Comparison of ENCODE assay signal across 1 cellular context in the genomic region with DNA sequence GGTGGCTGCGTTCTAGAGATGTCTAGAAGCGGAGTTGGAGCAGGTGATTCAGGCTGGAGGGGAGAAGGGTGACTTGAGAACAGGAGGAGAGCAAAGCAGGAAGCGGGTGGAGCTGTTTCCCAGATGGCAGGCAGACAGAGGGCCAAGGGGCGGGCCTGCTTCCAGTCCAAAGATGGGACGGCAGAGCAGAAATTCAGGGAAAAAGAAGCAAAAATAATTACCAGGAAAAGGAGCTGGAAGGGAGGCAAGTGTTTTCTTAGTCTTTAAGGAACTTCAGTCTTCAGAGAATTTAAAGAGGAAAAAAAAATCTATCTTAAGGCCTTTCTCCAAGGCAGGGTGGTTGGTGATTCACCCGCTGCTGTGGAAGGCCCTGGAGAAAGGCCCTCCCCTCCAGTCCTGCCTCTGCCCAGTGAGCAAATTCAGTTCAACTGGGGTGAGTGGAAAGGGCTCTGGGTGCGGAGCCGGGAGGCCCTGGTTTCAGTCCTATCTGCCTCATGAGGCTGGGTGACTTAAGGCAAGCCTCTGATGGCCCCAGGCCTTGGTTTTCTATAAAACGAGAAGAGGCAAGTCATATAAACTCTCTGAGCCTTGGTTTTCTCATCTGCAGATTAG.
TF ChIP-seq lines count a peak whose summit lies in the region.

No MANE protein-coding gene starts in this region.

TF ChIP-seq in K562, 482 proteins besides CTCF, POLR2A, EP300 and RAD21 (continued from another document):
- TF ChIP-seq ZNF282 (CRISPR knock-in tag; IDR thresholded peaks at IDR 0.05) (no peak), MCM5 (IDR thresholded peaks at IDR 0.05; ENCODE audit: low read depth) (no peak), POLR2G (IDR thresholded peaks at IDR 0.05; ENCODE audit: low read depth, low read length) (no peak), ZNF644 (tag; IDR thresholded peaks at IDR 0.05; ENCODE audit: low read depth) (no peak), EZH2 (IDR thresholded peaks at IDR 0.05; ENCODE audit: borderline replicate concordance, low read depth, low read length) (no peak), PPARD (CRISPR knock-in tag; IDR thresholded peaks at IDR 0.05) (no peak), ZFP30 (CRISPR knock-in tag; IDR thresholded peaks at IDR 0.05; ENCODE audit: borderline replicate concordance) (no peak), FOXJ2 (tag; IDR thresholded peaks at IDR 0.05) (no peak), ZC3H11A (IDR thresholded peaks at IDR 0.05; ENCODE audit: low read depth, low read length) (no peak), SP2 (IDR thresholded peaks at IDR 0.05; ENCODE audit: extremely low read depth, low read depth, low read length, poor library complexity, severe bottlenecking) (no peak), KLF16 (IDR thresholded peaks at IDR 0.05) (no peak), CHD2 (IDR thresholded peaks at IDR 0.05; ENCODE audit: low read depth, low read length) (no peak), TCF3 (CRISPR knock-in tag; IDR thresholded peaks at IDR 0.05) (no peak), ZNF655 (CRISPR knock-in tag; IDR thresholded peaks at IDR 0.05) (no peak), PCBP1 (IDR thresholded peaks at IDR 0.05; ENCODE audit: low read depth, low read length, poor library complexity, severe bottlenecking) (no peak), HEY1 (CRISPR knock-in tag; IDR thresholded peaks at IDR 0.05; ENCODE audit: borderline replicate concordance) (no peak), XRCC5 (IDR thresholded peaks at IDR 0.05; ENCODE audit: low read depth, low read length) (no peak), POLR2AphosphoS5 (IDR thresholded peaks at IDR 0.05; ENCODE audit: control insufficient read depth, insufficient read depth, low read depth, low read length) (no peak), ZNF668 (CRISPR knock-in tag; IDR thresholded peaks at IDR 0.05) (no peak)
- TF ChIP-seq, protein P1, sequence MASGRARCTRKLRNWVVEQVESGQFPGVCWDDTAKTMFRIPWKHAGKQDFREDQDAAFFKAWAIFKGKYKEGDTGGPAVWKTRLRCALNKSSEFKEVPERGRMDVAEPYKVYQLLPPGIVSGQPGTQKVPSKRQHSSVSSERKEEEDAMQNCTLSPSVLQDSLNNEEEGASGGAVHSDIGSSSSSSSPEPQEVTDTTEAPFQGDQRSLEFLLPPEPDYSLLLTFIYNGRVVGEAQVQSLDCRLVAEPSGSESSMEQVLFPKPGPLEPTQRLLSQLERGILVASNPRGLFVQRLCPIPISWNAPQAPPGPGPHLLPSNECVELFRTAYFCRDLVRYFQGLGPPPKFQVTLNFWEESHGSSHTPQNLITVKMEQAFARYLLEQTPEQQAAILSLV (tag; IDR thresholded peaks at IDR 0.05), result no peak
- TF ChIP-seq, protein P2, sequence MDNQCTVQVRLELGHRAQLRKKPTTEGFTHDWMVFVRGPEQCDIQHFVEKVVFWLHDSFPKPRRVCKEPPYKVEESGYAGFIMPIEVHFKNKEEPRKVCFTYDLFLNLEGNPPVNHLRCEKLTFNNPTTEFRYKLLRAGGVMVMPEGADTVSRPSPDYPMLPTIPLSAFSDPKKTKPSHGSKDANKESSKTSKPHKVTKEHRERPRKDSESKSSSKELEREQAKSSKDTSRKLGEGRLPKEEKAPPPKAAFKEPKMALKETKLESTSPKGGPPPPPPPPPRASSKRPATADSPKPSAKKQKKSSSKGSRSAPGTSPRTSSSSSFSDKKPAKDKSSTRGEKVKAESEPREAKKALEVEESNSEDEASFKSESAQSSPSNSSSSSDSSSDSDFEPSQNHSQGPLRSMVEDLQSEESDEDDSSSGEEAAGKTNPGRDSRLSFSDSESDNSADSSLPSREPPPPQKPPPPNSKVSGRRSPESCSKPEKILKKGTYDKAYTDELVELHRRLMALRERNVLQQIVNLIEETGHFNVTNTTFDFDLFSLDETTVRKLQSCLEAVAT (IDR thresholded peaks at IDR 0.05), result 0 out of 4 replicates have a peak, but pooled peaks of 1 of the 2 experiments have one; percentile 29
- TF ChIP-seq, protein P3, sequence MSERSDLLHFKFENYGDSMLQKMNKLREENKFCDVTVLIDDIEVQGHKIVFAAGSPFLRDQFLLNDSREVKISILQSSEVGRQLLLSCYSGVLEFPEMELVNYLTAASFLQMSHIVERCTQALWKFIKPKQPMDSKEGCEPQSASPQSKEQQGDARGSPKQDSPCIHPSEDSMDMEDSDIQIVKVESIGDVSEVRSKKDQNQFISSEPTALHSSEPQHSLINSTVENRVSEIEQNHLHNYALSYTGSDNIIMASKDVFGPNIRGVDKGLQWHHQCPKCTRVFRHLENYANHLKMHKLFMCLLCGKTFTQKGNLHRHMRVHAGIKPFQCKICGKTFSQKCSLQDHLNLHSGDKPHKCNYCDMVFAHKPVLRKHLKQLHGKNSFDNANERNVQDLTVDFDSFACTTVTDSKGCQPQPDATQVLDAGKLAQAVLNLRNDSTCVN (CRISPR knock-in tag; IDR thresholded peaks at IDR 0.05), result 0 out of 2 replicates have a peak, but pooled peaks have one; percentile 34
- TF ChIP-seq, protein P4, sequence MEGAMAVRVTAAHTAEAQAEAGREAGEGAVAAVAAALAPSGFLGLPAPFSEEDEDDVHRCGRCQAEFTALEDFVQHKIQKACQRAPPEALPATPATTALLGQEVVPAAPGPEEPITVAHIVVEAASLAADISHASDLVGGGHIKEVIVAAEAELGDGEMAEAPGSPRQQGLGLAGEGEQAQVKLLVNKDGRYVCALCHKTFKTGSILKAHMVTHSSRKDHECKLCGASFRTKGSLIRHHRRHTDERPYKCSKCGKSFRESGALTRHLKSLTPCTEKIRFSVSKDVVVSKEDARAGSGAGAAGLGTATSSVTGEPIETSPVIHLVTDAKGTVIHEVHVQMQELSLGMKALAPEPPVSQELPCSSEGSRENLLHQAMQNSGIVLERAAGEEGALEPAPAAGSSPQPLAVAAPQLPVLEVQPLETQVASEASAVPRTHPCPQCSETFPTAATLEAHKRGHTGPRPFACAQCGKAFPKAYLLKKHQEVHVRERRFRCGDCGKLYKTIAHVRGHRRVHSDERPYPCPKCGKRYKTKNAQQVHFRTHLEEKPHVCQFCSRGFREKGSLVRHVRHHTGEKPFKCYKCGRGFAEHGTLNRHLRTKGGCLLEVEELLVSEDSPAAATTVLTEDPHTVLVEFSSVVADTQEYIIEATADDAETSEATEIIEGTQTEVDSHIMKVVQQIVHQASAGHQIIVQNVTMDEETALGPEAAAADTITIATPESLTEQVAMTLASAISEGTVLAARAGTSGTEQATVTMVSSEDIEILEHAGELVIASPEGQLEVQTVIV (CRISPR knock-in tag; IDR thresholded peaks at IDR 0.05; ENCODE audit: borderline replicate concordance), result no peak
- TF ChIP-seq, protein P5, sequence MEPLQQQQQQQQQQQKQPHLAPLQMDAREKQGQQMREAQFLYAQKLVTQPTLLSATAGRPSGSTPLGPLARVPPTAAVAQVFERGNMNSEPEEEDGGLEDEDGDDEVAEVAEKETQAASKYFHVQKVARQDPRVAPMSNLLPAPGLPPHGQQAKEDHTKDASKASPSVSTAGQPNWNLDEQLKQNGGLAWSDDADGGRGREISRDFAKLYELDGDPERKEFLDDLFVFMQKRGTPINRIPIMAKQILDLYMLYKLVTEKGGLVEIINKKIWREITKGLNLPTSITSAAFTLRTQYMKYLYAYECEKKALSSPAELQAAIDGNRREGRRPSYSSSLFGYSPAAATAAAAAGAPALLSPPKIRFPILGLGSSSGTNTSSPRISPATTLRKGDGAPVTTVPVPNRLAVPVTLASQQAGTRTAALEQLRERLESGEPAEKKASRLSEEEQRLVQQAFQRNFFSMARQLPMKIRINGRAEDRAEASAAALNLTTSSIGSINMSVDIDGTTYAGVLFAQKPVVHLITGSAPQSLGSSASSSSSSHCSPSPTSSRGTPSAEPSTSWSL (CRISPR knock-in tag; IDR thresholded peaks at IDR 0.05; ENCODE audit: borderline replicate concordance), result no peak
